In genomic region chr11:123206671-123207421, GRCh38 we compare ENCODE assay signal across 19 cellular contexts. TPM values are rescaled to one million over a fixed set of nuclear protein-coding genes. Genes with fewer than 3 reads are reported as not detected.
DNase-seq lines count a peak whose midpoint lies in the region; ATAC-seq and TF ChIP-seq lines count a peak whose summit lies in the region.
"Had no signal": no experiment of that assay in that cellular context is flagged by ENCODE, and none has a peak within 500 bp of the region (broad histone marks: within the 10 kb centered on the region; RNA-seq: fewer than 3 reads in every experiment).

No MANE protein-coding gene starts in this region.

- H2AK5ac ChIP-seq in trophoblast cell (ENCODE audit: low read length) = no peak overlapping the region

- peaks cover 31% of the 10 kb centered on the region for H3K4me1 Mint-ChIP-seq in GM23338
- H3K4me1 Mint-ChIP-seq: CD4-positive, alpha-beta memory T cell; naive thymus-derived CD8-positive, alpha-beta T cell had no signal

- H3K9ac ChIP-seq in iPS-18a (ENCODE audit: low read length) (peak overlapping the region; percentile 3), trophoblast cell (ENCODE audit: low read length) (no peak overlapping the region)

- H3K27ac ChIP-seq in GM23338 (ENCODE audit: low read depth) = no peak overlapping the region; the same call in 1 of the 2 replicates
- peak overlapping the region; percentile 26 for H3K27ac ChIP-seq in iPS-18a (ENCODE audit: low read length)
- H3K27ac ChIP-seq in trophoblast cell (ENCODE audit: low read depth, low read length) = peak overlapping the region; percentile 62

- H3K9me2 ChIP-seq in GM23338 (ENCODE audit: insufficient read depth) = 0 out of 2 replicates have a peak, but pooled peaks cover 7% of the 10 kb centered on the region

- H3F3A ChIP-seq in GM23338 (replicated peaks; ENCODE audit: low read depth) = 0 out of 2 replicates have a peak, but pooled peaks cover 13% of the 10 kb centered on the region

- no peaks in the 10 kb centered on the region for H3K36me3 Mint-ChIP-seq in GM23338 (ENCODE audit: low read depth)
- H3K36me3 Mint-ChIP-seq: CD4-positive, alpha-beta memory T cell; naive thymus-derived CD8-positive, alpha-beta T cell had no signal

- no CpG with 5 or more reads among the region's 11 CpGs for WGBS in trophoblast cell (ENCODE audit: extremely low coverage, insufficient coverage, insufficient read length)

- H3K27me3 ChIP-seq in GM23338 (ENCODE audit: insufficient read depth) (no peaks in the 10 kb centered on the region), iPS-18a (ENCODE audit: control insufficient read depth, insufficient read depth, low read length) (no peaks in the 10 kb centered on the region), trophoblast cell (ENCODE audit: insufficient read depth, low read length) (no peaks in the 10 kb centered on the region)

- H3K36me3 ChIP-seq in GM23338 (ENCODE audit: insufficient read depth) = no peaks in the 10 kb centered on the region
- no peaks in the 10 kb centered on the region for H3K36me3 ChIP-seq in iPS-18a (ENCODE audit: control insufficient read depth, low read depth, low read length)
- H3K36me3 ChIP-seq in trophoblast cell (ENCODE audit: control insufficient read depth in 1 of 2, insufficient read depth in 2 of 2, low read length in 2 of 2) = no peaks in the 10 kb centered on the region

- H4K91ac ChIP-seq in trophoblast cell (ENCODE audit: low read depth, low read length) = no peak overlapping the region

- peaks cover 15% of the 10 kb centered on the region for H3K27me3 Mint-ChIP-seq in GM23338 (ENCODE audit: insufficient read depth, low read depth, poor library complexity)

- TF ChIP-seq CTCF in GM23338 (conservative IDR thresholded peaks at IDR 0.05; ENCODE audit: low read depth in 2 of 2) = no peak

- H3K4me2 ChIP-seq in GM23338 (0 out of 2 replicates have a peak overlapping the region, but pooled peaks have one; percentile 45), trophoblast cell (ENCODE audit: low read length) (peak overlapping the region; percentile 5)

- no peak overlapping the region for H3K23ac ChIP-seq in trophoblast cell (ENCODE audit: low read length)

- H3K4me3 ChIP-seq in GM23338 = no peak overlapping the region
- no peak overlapping the region for H3K4me3 ChIP-seq in iPS-18a (ENCODE audit: low read length)
- no peak overlapping the region for H3K4me3 ChIP-seq in trophoblast cell (ENCODE audit: low read depth, low read length)

- H4K20me1 ChIP-seq in GM23338 (replicated peaks; ENCODE audit: insufficient read depth) = no peaks in the 10 kb centered on the region

- H2BK5ac ChIP-seq in trophoblast cell (ENCODE audit: low read depth, low read length, poor library complexity) = no peak overlapping the region

- peak overlapping the region; percentile 7 for H2BK12ac ChIP-seq in trophoblast cell (ENCODE audit: low read length)

- no peaks in the 10 kb centered on the region for H3K9me3 Mint-ChIP-seq in GM23338
- H3K9me3 Mint-ChIP-seq: CD4-positive, alpha-beta memory T cell; naive thymus-derived CD8-positive, alpha-beta T cell; T-helper 2 cell treated with Interferon-gamma antibody and Interleukin-4, amounts not matched to agents 5 μg/mL and 100 μg/mL, for 36 hours had no signal

- peak overlapping the region; percentile 38; the same call in 1 of the 2 replicates for H2AFZ ChIP-seq in GM23338
- H2AFZ ChIP-seq in trophoblast cell (ENCODE audit: insufficient read depth, low read length, poor library complexity) = no peak overlapping the region

- no peaks in the 10 kb centered on the region for H3K79me2 ChIP-seq in GM23338 (replicated peaks; ENCODE audit: insufficient read depth)
- no peaks in the 10 kb centered on the region for H3K79me2 ChIP-seq in trophoblast cell (ENCODE audit: control insufficient read depth, insufficient read depth, low read length, poor library complexity)

- no peak overlapping the region for H3K14ac ChIP-seq in trophoblast cell (ENCODE audit: low read length)

- DNase-seq in GM23338 (ENCODE audit: low spot score) = peak; percentile 84
- peak; percentile 63 for DNase-seq in amniotic epithelial cell (ENCODE audit: low read depth)
- peak; percentile 71 to 85 for DNase-seq in trophoblast cell
- no peak for DNase-seq in activated T-cell treated with anti-CD3 and anti-CD28 coated beads, Interleukin-2, amount 50 U/mL, for 48 hours
- DNase-seq in iPS-NIHi7 (ENCODE audit: extremely low spot score) = no peak
- no peak for DNase-seq in HK-2 (ENCODE audit: unreplicated experiment)
- no peak for DNase-seq in stimulated activated CD4-positive, alpha-beta T cell treated with anti-CD3 and anti-CD28 coated beads, Interleukin-4, amount 100 ng/mL, for 4 hours
- DNase-seq: activated CD4-positive, CD25-positive, alpha-beta regulatory T cell treated with anti-CD3 and anti-CD28 coated beads, Interleukin-2, amount 50 U/mL, for 72 hours; activated effector memory CD4-positive, alpha-beta T cell treated with Interleukin-2 at 50 U/mL for 16 hours; CD4-positive, alpha-beta memory T cell; naive thymus-derived CD8-positive, alpha-beta T cell; NCI-H1930; NCI-H524; OCI-M1; SIG-M5; stimulated activated CD4-positive, alpha-beta T cell treated with anti-CD3 and anti-CD28 coated beads, Interleukin-15, amount 100 ng/mL, for 24 hours; stimulated activated naive CD4-positive, alpha-beta T cell treated with Interleukin-2 at 50 U/mL for 16 hours had no signal

- peak; percentile 79 for ATAC-seq in GM23338
- ATAC-seq: naive thymus-derived CD8-positive, alpha-beta T cell had no signal

- H3K4ac ChIP-seq in trophoblast cell (ENCODE audit: low read depth, low read length) = no peak overlapping the region

- no peak overlapping the region for H4K12ac ChIP-seq in trophoblast cell (ENCODE audit: low read depth, low read length)

- H3K9me3 ChIP-seq in iPS-18a (ENCODE audit: control insufficient read depth, low read depth, low read length) = no peaks in the 10 kb centered on the region
- H3K9me3 ChIP-seq in trophoblast cell (ENCODE audit: insufficient read depth, low read depth, low read length) = no peaks in the 10 kb centered on the region

- peak overlapping the region; percentile 12; the same call in 1 of the 2 replicates for H3K27ac Mint-ChIP-seq in GM23338
- H3K27ac Mint-ChIP-seq: CD4-positive, alpha-beta memory T cell; naive thymus-derived CD8-positive, alpha-beta T cell; T-helper 2 cell treated with Interferon-gamma antibody and Interleukin-4, amounts not matched to agents 5 μg/mL and 100 μg/mL, for 36 hours had no signal

- H4K8ac ChIP-seq in trophoblast cell (ENCODE audit: low read depth, low read length) = no peak overlapping the region

- peaks cover 9% of the 10 kb centered on the region for H3K79me1 ChIP-seq in trophoblast cell (ENCODE audit: low read length)

- H2BK120ac ChIP-seq in trophoblast cell (ENCODE audit: insufficient read depth, low read length, poor library complexity) = peak overlapping the region; percentile 3

- H3K4me3 Mint-ChIP-seq in GM23338 = no peak overlapping the region
- H3K4me3 Mint-ChIP-seq: CD4-positive, alpha-beta memory T cell; naive thymus-derived CD8-positive, alpha-beta T cell; T-helper 2 cell treated with Interferon-gamma antibody and Interleukin-4, amounts not matched to agents 5 μg/mL and 100 μg/mL, for 36 hours had no signal

- H3K4me1 ChIP-seq in GM23338 (ENCODE audit: insufficient read depth) (peaks cover 34% of the 10 kb centered on the region), iPS-18a (ENCODE audit: control insufficient read depth, low read depth, low read length) (peaks cover 29% of the 10 kb centered on the region), trophoblast cell (ENCODE audit: control insufficient read depth in 1 of 2, insufficient read depth in 2 of 2, low read length in 2 of 2) (peaks cover 17 to 25% of the 10 kb centered on the region in 2 experiments)

- no peak overlapping the region for H3K18ac ChIP-seq in trophoblast cell (ENCODE audit: low read length)

TF ChIP-seq in GM23338, 12 proteins besides CTCF, POLR2A, EP300 and RAD21 (continues in another document):
- TF ChIP-seq JUNB (IDR thresholded peaks at IDR 0.05; ENCODE audit: unreplicated experiment) (no peak), STAT1 (IDR thresholded peaks at IDR 0.05; ENCODE audit: unreplicated experiment) (no peak), CREB1 (CRISPR knock-in tag; IDR thresholded peaks at IDR 0.05; ENCODE audit: low read depth) (no peak), ETS1 (IDR thresholded peaks at IDR 0.05) (no peak)

RNA-seq across cellular contexts. Expression of gene CLMP, which starts 11.8 kb away (rescaled TPM):
- 18.4 and 22.2 TPM in 2 replicates for total RNA-seq in GM23338 (2014; rRNA removed; shearing (Covaris generic))
- polyA plus RNA-seq in GM23338 (2016; fragmentation: Nextera tagmentation; extraction: Ambion mirVana) = 7.1 and 8.4 TPM in 2 replicates
- polyA plus RNA-seq in trophoblast cell (2013) = 52.0 and 56.1 TPM in 2 replicates

Comparison
In these comparisons a context has a peak if more than half of its experiments do, and no peak if none do; other contexts are left out.
1. DNase-seq: peak in GM23338 (single experiment), amniotic epithelial cell (single experiment) and trophoblast cell (2 of 2); none in activated T-cell treated with anti-CD3 and anti-CD28 coated beads, Interleukin-2, amount 50 U/mL, for 48 hours (0 of 2), iPS-NIHi7 (single experiment), HK-2 (single experiment) and stimulated activated CD4-positive, alpha-beta T cell treated with anti-CD3 and anti-CD28 coated beads, Interleukin-4, amount 100 ng/mL, for 4 hours (0 of 2).